In the genomic region with DNA sequence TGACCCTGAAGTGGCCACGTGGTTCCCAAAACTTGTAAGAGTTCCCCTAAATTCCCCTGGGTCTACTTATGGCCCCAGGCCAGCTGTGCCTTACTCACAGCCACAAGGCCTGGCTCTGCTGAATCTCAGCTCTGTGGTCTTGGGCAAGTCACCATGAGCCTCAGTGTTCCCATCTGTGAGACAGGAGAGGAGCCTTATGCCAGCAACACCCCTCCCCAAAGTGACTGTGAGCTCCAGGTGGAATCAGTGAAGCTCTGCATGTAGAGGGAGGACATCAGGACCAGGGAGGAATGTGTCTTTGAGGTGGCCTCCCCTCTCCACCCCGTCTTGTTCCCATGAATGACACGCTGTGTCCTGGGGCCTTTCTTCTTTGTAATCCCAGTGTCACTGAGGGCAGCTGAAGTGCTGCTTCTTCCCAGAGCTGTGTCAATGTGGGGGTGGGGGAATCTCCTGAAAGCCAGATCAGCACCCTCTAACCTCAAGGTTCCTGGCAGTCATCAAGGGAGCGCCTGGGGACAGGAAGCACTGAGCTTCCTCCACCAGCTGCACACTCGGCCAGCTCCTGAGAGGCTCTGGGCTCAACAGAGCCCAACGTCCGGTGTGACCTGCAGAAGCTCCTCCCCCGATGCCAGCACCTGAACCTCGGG, we compare ENCODE assay signal across 8 cellular contexts.
A peak's percentile ranks its signal among the peaks of the same experiment; 100 is the strongest.
DNase-seq lines count a peak whose midpoint lies in the region; ATAC-seq and TF ChIP-seq lines count a peak whose summit lies in the region.

No MANE protein-coding gene starts in this region.

- intact Hi-C loops in CD4-positive, alpha-beta T cell (cut with DNase I, micrococcal nuclease), result no loop called here

- no peaks in the 10 kb centered on the region for H3K27me3 ChIP-seq in CD4-positive, alpha-beta T cell (ENCODE audit: control insufficient read depth, insufficient read depth, low read length)

- peaks cover 70% of the 10 kb centered on the region for H3K4me1 Mint-ChIP-seq in CD4-positive, alpha-beta T cell (ENCODE audit: low read depth)

- peaks cover under 1% of the 10 kb centered on the region for H3K9me3 ChIP-seq in CD4-positive, alpha-beta T cell (ENCODE audit: control insufficient read depth, low read length)

- peak in 1 of 10 experiments; percentile 10 for DNase-seq in CD4-positive, alpha-beta T cell
- DNase-seq in SK-MEL-5 (ENCODE audit: low read depth, low spot score) (peak; percentile 48), fibroblast of the aortic adventitia (ENCODE audit: low read depth) (peak; percentile 90), D341Med (ENCODE audit: low spot score) (no peak)
- peak; percentile 68 for DNase-seq in stimulated activated CD4-positive, alpha-beta T cell treated with anti-CD3 and anti-CD28 coated beads, Interleukin-15, amount 100 ng/mL, for 24 hours
- no peak for DNase-seq in activated CD4-positive, CD25-positive, alpha-beta regulatory T cell treated with anti-CD3 and anti-CD28 coated beads, Interleukin-2, amount 50 U/mL, for 72 hours

- TF ChIP-seq CTCF in CD4-positive, alpha-beta T cell (IDR thresholded peaks at IDR 0.05), result no peak
- TF ChIP-seq CTCF in fibroblast of the aortic adventitia (IDR thresholded peaks at IDR 0.05; ENCODE audit: insufficient read depth, low read length), result no peak

- peak overlapping the region; percentile 48 for H3K4me3 Mint-ChIP-seq in CD4-positive, alpha-beta T cell

- H3K27me3 Mint-ChIP-seq in CD4-positive, alpha-beta T cell, result no peaks in the 10 kb centered on the region

- H3K4me3 ChIP-seq in fibroblast of the aortic adventitia (ENCODE audit: low read depth, low read length), result no peak overlapping the region

- ATAC-seq in CD4-positive, alpha-beta T cell (ENCODE audit: poor library complexity), result peak; percentile 27
- peak; percentile 55 for ATAC-seq in GM18907 (IDR thresholded peaks at IDR 0.05; ENCODE audit: unreplicated experiment)
- peak; percentile 46 for ATAC-seq in HG03097 (IDR thresholded peaks at IDR 0.05; ENCODE audit: low FRiP score, unreplicated experiment)

- H3K36me3 Mint-ChIP-seq in CD4-positive, alpha-beta T cell (ENCODE audit: low read depth), result peaks cover 5% of the 10 kb centered on the region

- POLR2A ChIA-PET in CD4-positive, alpha-beta T cell (lab: Charles Lee), result interaction anchor here (0.8 to 5.4 kb wide), 8 partner anchors 8 to 1051 kb away, joined by 3 to 55 read pairs (median 4); no protein-coding TSS in a partner anchor

- H3K9me3 Mint-ChIP-seq in CD4-positive, alpha-beta T cell, result no peaks in the 10 kb centered on the region

- no peak overlapping the region for H3K27ac Mint-ChIP-seq in CD4-positive, alpha-beta T cell

- in situ Hi-C loops in SK-MEL-5 (cut with HindIII; ENCODE audit: low pct_unique_long_range_greater_than_20kb, low sequenced_read_pairs), result no loop called here

- H3K27ac ChIP-seq in CD4-positive, alpha-beta T cell (ENCODE audit: low read depth, low read length), result no peak overlapping the region

- CTCF ChIA-PET in CD4-positive, alpha-beta T cell (lab: Charles Lee), result interaction anchor here (1.4 kb wide), 1 partner anchor 8 kb away, joined by 3 read pairs; no protein-coding TSS in a partner anchor

Comparison
In these comparisons a context has a peak if more than half of its experiments do, and no peak if none do; other contexts are left out.
1. DNase-seq: peak in SK-MEL-5 (single experiment), fibroblast of the aortic adventitia (single experiment) and stimulated activated CD4-positive, alpha-beta T cell treated with anti-CD3 and anti-CD28 coated beads, Interleukin-15, amount 100 ng/mL, for 24 hours (single experiment); none in D341Med (single experiment) and activated CD4-positive, CD25-positive, alpha-beta regulatory T cell treated with anti-CD3 and anti-CD28 coated beads, Interleukin-2, amount 50 U/mL, for 72 hours (single experiment).
2. Peak in every context shown above with its lines, with median percentiles within 50 percentile points of each other: ATAC-seq.